14 cellular contexts compared by ENCODE assay signal in the genomic region with DNA sequence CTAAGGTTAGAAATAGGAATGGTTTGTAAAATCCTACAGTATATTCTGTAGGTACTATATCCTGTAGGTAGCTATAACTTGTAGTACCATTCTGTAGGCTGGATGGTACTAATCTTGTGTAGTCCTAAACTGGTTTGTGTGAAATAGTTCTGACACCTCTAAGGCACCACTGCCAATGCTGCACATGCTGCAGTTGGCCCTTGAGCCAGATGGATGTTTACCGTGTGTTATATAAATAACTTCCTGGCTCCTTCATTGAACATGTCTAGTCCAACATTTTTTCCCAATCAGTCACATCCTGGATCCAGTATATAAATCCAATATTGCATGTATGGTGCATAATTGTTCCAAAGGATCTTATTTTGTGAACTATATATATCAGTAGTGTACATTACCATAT.
DNase-seq lines count a peak whose midpoint lies in the region; ATAC-seq and TF ChIP-seq lines count a peak whose summit lies in the region.
"Had no signal": no experiment of that assay in that cellular context is flagged by ENCODE, and none has a peak within 500 bp of the region (broad histone marks: within the 10 kb centered on the region; RNA-seq: fewer than 3 reads in every experiment).

No MANE protein-coding gene starts in this region.

- 16% methylated on average over 1 of the region's 1 CpG for WGBS in esophagus muscularis mucosa

- no peak for TF ChIP-seq POLR2A in esophagus muscularis mucosa (IDR thresholded peaks at IDR 0.05; ENCODE audit: low read depth)

- intact Hi-C loops in Right ventricle myocardium superior (cut with DNase I): no loop called here
- intact Hi-C loops in Right ventricle myocardium inferior (cut with DNase I): no loop called here
- intact Hi-C loops in esophagus muscularis mucosa (cut with DNase I): no loop called here

- peaks cover 31% of the 10 kb centered on the region for H3K4me1 ChIP-seq in RWPE2 (ENCODE audit: insufficient read depth, poor library complexity, severe bottlenecking)
- no peaks in the 10 kb centered on the region for H3K4me1 ChIP-seq in esophagus muscularis mucosa

- no peak for TF ChIP-seq EP300 in esophagus muscularis mucosa (IDR thresholded peaks at IDR 0.05)

- H3K27me3 ChIP-seq in RWPE2 (ENCODE audit: insufficient read depth, poor library complexity, severe bottlenecking) (no peaks in the 10 kb centered on the region), WERI-Rb-1 (ENCODE audit: insufficient read depth, low read depth, severe bottlenecking) (no peaks in the 10 kb centered on the region), esophagus muscularis mucosa (no peaks in the 10 kb centered on the region)

- no peaks in the 10 kb centered on the region for H3K9me3 ChIP-seq in RWPE2 (ENCODE audit: severe bottlenecking)
- no peaks in the 10 kb centered on the region for H3K9me3 ChIP-seq in WERI-Rb-1 (ENCODE audit: severe bottlenecking)
- no peaks in the 10 kb centered on the region for H3K9me3 ChIP-seq in esophagus muscularis mucosa

- H3K27ac ChIP-seq in RWPE2 (ENCODE audit: poor library complexity, severe bottlenecking): peak overlapping the region; percentile 61
- no peak overlapping the region for H3K27ac ChIP-seq in WERI-Rb-1
- no peak overlapping the region for H3K27ac ChIP-seq in esophagus muscularis mucosa (replicated peaks in 1 of 4)

- ATAC-seq in Right ventricle myocardium superior (ENCODE audit: poor library complexity): peak; percentile 56
- no peak for ATAC-seq in Right ventricle myocardium inferior
- ATAC-seq in RWPE2 (ENCODE audit: low read depth): peak; percentile 86

- H3K4me3 ChIP-seq in RWPE2 (ENCODE audit: severe bottlenecking): no peak overlapping the region
- no peak overlapping the region for H3K4me3 ChIP-seq in fibroblast of the aortic adventitia (ENCODE audit: low read depth, low read length)
- H3K4me3 ChIP-seq in WERI-Rb-1 (ENCODE audit: low read depth, low read length): no peak overlapping the region
- no peak overlapping the region for H3K4me3 ChIP-seq in esophagus muscularis mucosa

- TF ChIP-seq CTCF in RWPE2 (IDR thresholded peaks at IDR 0.05; ENCODE audit: poor library complexity, severe bottlenecking) (no peak), fibroblast of the aortic adventitia (IDR thresholded peaks at IDR 0.05; ENCODE audit: insufficient read depth, low read length) (no peak), WERI-Rb-1 (IDR thresholded peaks at IDR 0.05; ENCODE audit: low read depth, low read length) (no peak), esophagus muscularis mucosa (IDR thresholded peaks at IDR 0.05) (no peak)

- DNase-seq in Right ventricle myocardium superior (no peak), Right ventricle myocardium inferior (ENCODE audit: missing footprints) (no peak), RWPE2 (ENCODE audit: low spot score) (no peak), fibroblast of the aortic adventitia (ENCODE audit: low read depth) (peak; percentile 60), WERI-Rb-1 (no peak), esophagus muscularis mucosa (ENCODE audit: extremely low spot score) (no peak), NCI-H524 (lab: John Stamatoyannopoulos, UW) (no peak), SK-N-DZ (ENCODE audit: low spot score) (no peak)
- DNase-seq: activated CD4-positive, alpha-beta memory T cell treated with anti-CD3 and anti-CD28 coated beads for 36 hours; DMS79; H9; KG1; NCI-H2081 treated with DMSO at 0.1 percent for 48 hours; trophoblast cell had no signal

- H3K36me3 ChIP-seq in RWPE2 (ENCODE audit: low read depth) (peaks cover 15% of the 10 kb centered on the region), WERI-Rb-1 (no peaks in the 10 kb centered on the region), esophagus muscularis mucosa (peaks cover 18 to 62% (median 33%) of the 10 kb centered on the region in 4 donors)
